ENCODE assay signal across 8 cellular contexts in the genomic region with DNA sequence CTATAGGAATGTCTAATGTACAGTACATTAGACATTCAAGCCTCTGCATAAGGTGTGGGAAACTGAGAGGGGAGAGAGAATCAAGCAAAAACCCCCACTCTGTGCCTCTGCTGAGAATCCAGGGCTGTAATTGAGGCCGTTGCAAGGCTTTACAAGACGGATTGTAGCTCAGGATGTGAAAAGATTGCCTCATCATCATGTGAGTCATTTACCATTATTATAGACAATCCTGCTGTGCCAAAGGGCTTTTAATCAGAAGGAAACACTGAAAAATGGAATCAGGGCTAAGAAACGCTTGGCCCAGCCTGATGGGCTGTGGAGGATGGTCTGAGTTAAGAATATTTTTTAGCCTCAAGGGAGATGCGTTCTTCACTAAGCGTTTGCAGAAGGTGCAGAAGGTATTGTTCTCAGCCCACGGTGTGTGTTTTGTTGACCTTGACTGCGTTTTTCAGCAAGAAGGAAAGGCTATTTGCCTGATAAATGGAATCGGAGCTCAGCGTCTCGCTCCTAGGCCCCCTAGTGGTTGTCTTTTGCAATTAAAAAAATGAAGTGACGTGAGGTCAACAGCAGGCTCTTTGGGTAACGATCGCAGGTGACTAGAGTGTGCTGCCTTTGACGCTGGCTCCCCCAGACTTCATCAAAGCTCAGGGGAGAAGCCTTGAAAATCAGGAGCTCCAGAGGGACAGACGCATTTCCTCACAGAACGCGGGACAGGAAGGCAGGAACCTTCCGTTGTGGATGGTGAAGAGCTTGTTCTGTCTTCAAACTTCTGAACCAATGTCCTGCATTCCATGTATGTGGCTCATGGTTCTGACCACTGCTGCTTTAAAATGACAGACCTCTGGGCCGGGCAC. TPM values are rescaled to one million over a fixed set of nuclear protein-coding genes. Genes with fewer than 3 reads are reported as not detected.
DNase-seq lines count a peak whose midpoint lies in the region; ATAC-seq, FAIRE-seq and TF ChIP-seq lines count a peak whose summit lies in the region.

No MANE protein-coding gene starts in this region.

- DNase-seq in GM18507 (ENCODE audit: extremely low spot score, insufficient read length, low read depth) = peak; percentile 28
- peak; percentile 79 to 95 for DNase-seq in dermis microvascular lymphatic vessel endothelial cell (ENCODE audit: low read depth in 2 of 2)
- peak; percentile 77 for DNase-seq in medulla oblongata (ENCODE audit: extremely low spot score)
- peak; percentile 69 for DNase-seq in stimulated activated CD8-positive, alpha-beta memory T cell treated with anti-CD3 and anti-CD28 coated beads, Interleukin-4, amount 100 ng/mL, for 48 hours
- DNase-seq in SW 1271 (lab: John Stamatoyannopoulos, UW) = no peak
- no peak for DNase-seq in NCI-H2081 treated with DMSO at 0.1 percent for 48 hours (lab: John Stamatoyannopoulos, UW)

- ATAC-seq in HG03175 (IDR thresholded peaks at IDR 0.05; ENCODE audit: unreplicated experiment) = peak; percentile 59

- peak overlapping the region; percentile 29 for H3K4me3 ChIP-seq in WI38 (ENCODE audit: low read depth, low read length)

- FAIRE-seq in GM18507 (lab: Jason Lieb, UNC) = peak; percentile 90

- peak; percentile 59 for TF ChIP-seq CTCF in WI38 (IDR thresholded peaks at IDR 0.05; ENCODE audit: low read depth, low read length)

RNA-seq across cellular contexts. Expression of a gene that starts 18.1 kb away (rescaled TPM):
- total RNA-seq in dermis microvascular lymphatic vessel endothelial cell = not detected in 2 replicates

Comparison
In these comparisons a context has a peak if more than half of its experiments do, and no peak if none do; other contexts are left out.
1. DNase-seq: peak in GM18507 (single experiment), dermis microvascular lymphatic vessel endothelial cell (2 of 2), medulla oblongata (single experiment) and stimulated activated CD8-positive, alpha-beta memory T cell treated with anti-CD3 and anti-CD28 coated beads, Interleukin-4, amount 100 ng/mL, for 48 hours (single experiment); none in SW 1271 (0 of 2) and NCI-H2081 treated with DMSO at 0.1 percent for 48 hours (single experiment).